In genomic region chr7:127667751-127668530, GRCh38 we compare ENCODE assay signal across 11 cellular contexts. TPM values are rescaled to one million over a fixed set of nuclear protein-coding genes. Genes with fewer than 3 reads are reported as not detected.
DNase-seq lines count a peak whose midpoint lies in the region; ATAC-seq, FAIRE-seq and TF ChIP-seq lines count a peak whose summit lies in the region.
"Had no signal": no experiment of that assay in that cellular context is flagged by ENCODE, and none has a peak within 500 bp of the region (broad histone marks: within the 10 kb centered on the region; RNA-seq: fewer than 3 reads in every experiment).

No MANE protein-coding gene starts in this region.

- BruUV-seq in PC-9 (replicated peaks; lab: Mats Ljungman, UMichigan) = no TSS peak

- intact Hi-C loops in activated naive CD4-positive, alpha-beta T cell treated with anti-CD3 and anti-CD28 coated beads for 36 hours (cut with micrococcal nuclease) = loop anchor here (1.0 kb wide), 1 partner anchor 16 kb away; the partner anchor contains the start of gene SND1
- intact Hi-C loops in PC-9 (cut with micrococcal nuclease; ENCODE audit: unreplicated experiment) = no loop called here

- H3K4me3 ChIP-seq in PC-9 (no peak overlapping the region), epithelial cell of esophagus (ENCODE audit: low read length) (no peak overlapping the region), skeletal muscle satellite cell (ENCODE audit: low read length) (peak overlapping the region; percentile 44)
- H3K4me3 ChIP-seq: heart right ventricle had no signal

- H3K36me3 Mint-ChIP-seq in activated naive CD4-positive, alpha-beta T cell treated with anti-CD3 and anti-CD28 coated beads for 36 hours (ENCODE audit: low read depth) = peaks cover 42% of the 10 kb centered on the region

- H3K27me3 Mint-ChIP-seq in activated naive CD4-positive, alpha-beta T cell treated with anti-CD3 and anti-CD28 coated beads for 36 hours (ENCODE audit: low read depth) = no peaks in the 10 kb centered on the region

- H3K9ac ChIP-seq in skeletal muscle satellite cell (ENCODE audit: low read depth, low read length) = peak overlapping the region; percentile 61

- H3K36me3 ChIP-seq in PC-9 (ENCODE audit: low read depth) = peaks cover 33% of the 10 kb centered on the region
- peaks cover 2% of the 10 kb centered on the region for H3K36me3 ChIP-seq in skeletal muscle satellite cell (ENCODE audit: insufficient read depth, low read length)

- H3K9me3 ChIP-seq in PC-9 (ENCODE audit: insufficient read depth, low read depth) (no peaks in the 10 kb centered on the region), skeletal muscle satellite cell (replicated peaks; ENCODE audit: low read length) (no peaks in the 10 kb centered on the region)

- POLR2A ChIA-PET in PC-9 (lab: Charles Lee; ENCODE audit: unreplicated experiment) = interaction anchor here (0.7 kb wide), 1 partner anchor 413 kb away, joined by 4 read pairs; no protein-coding TSS in a partner anchor

- peak overlapping the region; percentile 78 for H3K27ac ChIP-seq in PC-9

- H3K4me2 ChIP-seq in PC-9 (peak overlapping the region; percentile 52; the same call in 1 of the 2 replicates), skeletal muscle satellite cell (ENCODE audit: low read length) (peak overlapping the region; percentile 76)

- no peaks in the 10 kb centered on the region for H3K9me2 ChIP-seq in PC-9 (ENCODE audit: insufficient read depth)

- H3K4me3 Mint-ChIP-seq in activated naive CD4-positive, alpha-beta T cell treated with anti-CD3 and anti-CD28 coated beads for 36 hours = no peak overlapping the region

- peaks cover 33% of the 10 kb centered on the region for H3K4me1 ChIP-seq in PC-9 (replicated peaks; ENCODE audit: insufficient read depth)
- H3K4me1 ChIP-seq in skeletal muscle satellite cell (ENCODE audit: control insufficient read depth, insufficient read depth, low read length) = peaks cover 37% of the 10 kb centered on the region

- no peak for ATAC-seq in GM21515 (IDR thresholded peaks at IDR 0.05; ENCODE audit: unreplicated experiment)

- H3K27me3 ChIP-seq in PC-9 (ENCODE audit: insufficient read depth, low read depth) (no peaks in the 10 kb centered on the region), skeletal muscle satellite cell (ENCODE audit: control insufficient read depth, insufficient read depth, low read length) (no peaks in the 10 kb centered on the region)
- H3K27me3 ChIP-seq: heart right ventricle had no signal

- peaks cover 24% of the 10 kb centered on the region; the same call in 1 of the 2 replicates for H3F3A ChIP-seq in PC-9 (ENCODE audit: insufficient read depth, low read depth)

- no peaks in the 10 kb centered on the region for H3K9me3 Mint-ChIP-seq in activated naive CD4-positive, alpha-beta T cell treated with anti-CD3 and anti-CD28 coated beads for 36 hours

- peaks cover 90% of the 10 kb centered on the region for H4K20me1 ChIP-seq in PC-9 (ENCODE audit: insufficient read depth)

- no peak for DNase-seq in activated naive CD4-positive, alpha-beta T cell treated with anti-CD3 and anti-CD28 coated beads for 36 hours
- DNase-seq in activated naive CD4-positive, alpha-beta T cell treated with anti-CD3 and anti-CD28 coated beads, Interleukin-2, amount 50 U/mL, for 16 hours = no peak
- no peak for DNase-seq in PC-9
- DNase-seq in epithelial cell of esophagus (ENCODE audit: low read depth) = peak; percentile 41
- DNase-seq in cerebellar nuclear complex (lab: John Stamatoyannopoulos, UW) = no peak
- DNase-seq in HTR-8/SVneo (ENCODE audit: insufficient read length, low spot score) = no peak
- DNase-seq: activated CD4-positive, alpha-beta T cell treated with anti-CD3 and anti-CD28 coated beads, Interleukin-2, amount 50 U/mL, for 48 hours; heart right ventricle; stimulated activated naive CD4-positive, alpha-beta T cell had no signal

- no peak for FAIRE-seq in HTR-8/SVneo (lab: Jason Lieb, UNC)

- H3K79me2 ChIP-seq in PC-9 (ENCODE audit: low read depth) = peaks cover 99% of the 10 kb centered on the region

- CTCF ChIA-PET in activated naive CD4-positive, alpha-beta T cell treated with anti-CD3 and anti-CD28 coated beads for 36 hours (lab: Charles Lee) = no interaction called here
- CTCF ChIA-PET in PC-9 (lab: Charles Lee) = no interaction called here

- TF ChIP-seq CTCF in PC-9 (conservative IDR thresholded peaks at IDR 0.05) (no peak), epithelial cell of esophagus (IDR thresholded peaks at IDR 0.05; ENCODE audit: insufficient read depth, low read depth, low read length, missing control alignments) (no peak)

- peaks cover 51% of the 10 kb centered on the region for H3K4me1 Mint-ChIP-seq in activated naive CD4-positive, alpha-beta T cell treated with anti-CD3 and anti-CD28 coated beads for 36 hours (ENCODE audit: low read depth)

- no peak overlapping the region for H2AFZ ChIP-seq in PC-9

- H3K27ac Mint-ChIP-seq in activated naive CD4-positive, alpha-beta T cell treated with anti-CD3 and anti-CD28 coated beads for 36 hours = peak overlapping the region; percentile 72

RNA-seq across cellular contexts. Expression of gene SND1, which starts 15.9 kb away (rescaled TPM):
- total RNA-seq in activated naive CD4-positive, alpha-beta T cell treated with anti-CD3 and anti-CD28 coated beads for 36 hours = 100 to 1,000 TPM; 184 to 211 TPM
- total RNA-seq in PC-9 (2021) = 219 and 273 TPM in 2 replicates
- total RNA-seq in skeletal muscle satellite cell (2012; rRNA removed) = 222 and 250 TPM in 2 replicates

RNA-seq across cellular contexts. Expression of gene PAX4, which starts 50.0 kb away (rescaled TPM):
- total RNA-seq in activated naive CD4-positive, alpha-beta T cell treated with anti-CD3 and anti-CD28 coated beads for 36 hours = not detected
- total RNA-seq in PC-9 (2021) = not detected in 2 replicates
- not detected in 2 replicates for total RNA-seq in skeletal muscle satellite cell (2012; rRNA removed)
- total RNA-seq: heart right ventricle had no signal
